ENCODE assay signal across 34 cellular contexts in genomic region chr16:30592871-30593270, GRCh38.
"Had no signal": no experiment of that assay in that cellular context is flagged by ENCODE, and none has a peak within 500 bp of the region (broad histone marks: within the 10 kb centered on the region; RNA-seq: fewer than 3 reads in every experiment).

No MANE protein-coding gene starts in this region.

- H3K4me3 ChIP-seq: MG63 had no signal

- DNase-seq: Karpas-422, Kasumi-1, MG63, MM.1S, MV-4-11, NCI-H1048, NCI-H1092, NCI-H1092 treated with DMSO at 0.1 percent for 48 hours, NCI-H1105, NCI-H1105 treated with DMSO at 0.1 percent for 48 hours, NCI-H1417, NCI-H1417 treated with DMSO at 0.1 percent for 48 hours, NCI-H1436, NCI-H1436 treated with DMSO at 0.1 percent for 48 hours, NCI-H146, NCI-H1694, NCI-H1694 treated with DMSO at 0.1 percent for 48 hours, NCI-H187, NCI-H187 treated with DMSO at 0.1 percent for 48 hours, NCI-H1930, NCI-H2029, NCI-H2029 treated with DMSO at 0.1 percent for 48 hours, NCI-H2081, NCI-H2081 treated with DMSO at 0.1 percent for 48 hours, NCI-H2107, NCI-H2171, NCI-H2171 treated with DMSO at 0.1 percent for 48 hours, NCI-H2227 treated with DMSO at 0.1 percent for 48 hours, NCI-H226, NCI-H345, NCI-H446, NCI-H446 treated with DMSO at 0.1 percent for 48 hours, NCI-H510A had no signal

- H3K4me2 ChIP-seq: KMS-11 had no signal

- H3K27ac ChIP-seq: KMS-11 had no signal

- H3K9ac ChIP-seq: KMS-11 had no signal

- H3K27me3 ChIP-seq: MG63 had no signal

- H3K9me3 ChIP-seq: MG63 had no signal
